ENCODE assay signal across 8 cellular contexts in genomic region chr21:46147429-46147828, GRCh38. TPM values are rescaled to one million over a fixed set of nuclear protein-coding genes. Genes with fewer than 3 reads are reported as not detected.
A peak's percentile ranks its signal among the peaks of the same experiment; 100 is the strongest.
DNase-seq lines count a peak whose midpoint lies in the region; ATAC-seq, FAIRE-seq and TF ChIP-seq lines count a peak whose summit lies in the region.
"Not testable (repeated sequence)": the region's sequence is repeated elsewhere in the genome, so short reads cannot be mapped to it uniquely, and the experiment has no call there.

No MANE protein-coding gene starts in this region.

- not testable (repeated sequence) for H3K4me1 ChIP-seq in GM23248 (ENCODE audit: insufficient read depth); left lung
- H3K4me1 ChIP-seq in H1 (replicated peaks in 1 of 4; ENCODE audit: control insufficient read depth in 3 of 4, insufficient read depth in 4 of 4, low read length in 3 of 4) = peaks cover 0 to 10% (median 4%) of the 10 kb centered on the region in 4 experiments; a peak in 5 of 7 replicates

- in situ Hi-C loops in GM23248 (cut with MboI) = not testable (repeated sequence)

- not testable (repeated sequence) for H3K27me3 ChIP-seq in GM23248 (replicated peaks; ENCODE audit: insufficient read depth); H1 (replicated peaks in 1 of 4; ENCODE audit: control insufficient read depth in 3 of 4, extremely low read depth in 1 of 4, insufficient read depth in 3 of 4, low read length in 3 of 4); left lung

- not testable (repeated sequence) for H3K23ac ChIP-seq in H1 (ENCODE audit: insufficient read length)

- not testable (repeated sequence) for H3K9me2 ChIP-seq in GM23248 (ENCODE audit: insufficient read depth)

- H4K5ac ChIP-seq in H1 (ENCODE audit: insufficient read length, low read depth, low read length) = not testable (repeated sequence)

- not testable (repeated sequence) for H2AK5ac ChIP-seq in H1 (ENCODE audit: low read depth, low read length)

- TF ChIP-seq POLR2A in H1 (IDR thresholded peaks at IDR 0.05; ENCODE audit: control extremely low read depth in 1 of 2, low read depth in 2 of 2, low read length in 2 of 2) = not testable (repeated sequence)

- H2BK20ac ChIP-seq in H1 (ENCODE audit: low read length) = not testable (repeated sequence)

- intact Hi-C loops in left lung (cut with DNase I) = not testable (repeated sequence)

- not testable (repeated sequence) for H3K79me2 ChIP-seq in GM23248 (ENCODE audit: insufficient read depth); H1 (ENCODE audit: control insufficient read depth in 1 of 2, insufficient read depth in 2 of 2, low read length in 2 of 2)

- H3K4me2 ChIP-seq in GM23248 (ENCODE audit: unreplicated experiment); H1 (ENCODE audit: insufficient read depth in 1 of 2, low read depth in 2 of 2, low read length in 2 of 2): not testable (repeated sequence)

- peak in 2 of 3 experiments; percentile 69 to 83; a peak in 3 of 4 replicates for TF ChIP-seq CTCF in H1 (IDR thresholded peaks at IDR 0.05; ENCODE audit: control extremely low read depth in 1 of 3, insufficient read depth in 1 of 3, low read depth in 1 of 3, low read length in 3 of 3)
- TF ChIP-seq CTCF in left lung (IDR thresholded peaks at IDR 0.05) = not testable (repeated sequence)

- not testable (repeated sequence) for H2BK120ac ChIP-seq in H1 (replicated peaks; ENCODE audit: low read depth, low read length)

- not testable (repeated sequence) for H3K27ac ChIP-seq in GM23248; H1 (ENCODE audit: low read depth, low read length); left lung

- not testable (repeated sequence) for H2BK15ac ChIP-seq in H1 (ENCODE audit: low read length)

- not testable (repeated sequence) for H4K20me1 ChIP-seq in GM23248 (ENCODE audit: insufficient read depth); H1 (replicated peaks in 1 of 2; ENCODE audit: control insufficient read depth in 1 of 2, insufficient read depth in 2 of 2, low read length in 2 of 2)

- H3F3A ChIP-seq in GM23248 (ENCODE audit: insufficient read depth) = not testable (repeated sequence)

- not testable (repeated sequence) for H3K79me1 ChIP-seq in H1 (ENCODE audit: low read depth, low read length)

- H3K9ac ChIP-seq in GM23248; H1 (replicated peaks in 1 of 4; ENCODE audit: extremely low read depth in 1 of 4, low read depth in 3 of 4, low read length in 3 of 4): not testable (repeated sequence)

- not testable (repeated sequence) for H2BK5ac ChIP-seq in H1 (ENCODE audit: low read depth, low read length)

- H3K14ac ChIP-seq in H1 (ENCODE audit: insufficient read length) = not testable (repeated sequence)

- not testable (repeated sequence) for H4K8ac ChIP-seq in H1 (ENCODE audit: extremely low read depth, insufficient read depth, low read length)

- not testable (repeated sequence) for H4K91ac ChIP-seq in H1 (replicated peaks; ENCODE audit: insufficient read length, low read length)

- WGBS in GM23248 (ENCODE audit: low coverage in 1 of 2, low lambda C conversion rate in 2 of 2, missing lambda C conversion rate in 2 of 2), 2 experiments = 84 to 88% methylated on average over 11 to 12 of the region's 12 CpGs
- WGBS in H1 (ENCODE audit: extremely low coverage in 1 of 2, insufficient coverage in 1 of 2, insufficient read length in 1 of 2, insufficient replicate concordance in 2 of 2, low coverage in 1 of 2, low lambda C conversion rate in 2 of 2, missing lambda C conversion rate in 1 of 2), 2 experiments = 80% methylated on average over 12 of the region's 12 CpGs; no CpG with 5 or more reads in 1 of the 2 experiments

- not testable (repeated sequence) for H3K36me3 ChIP-seq in GM23248 (ENCODE audit: low read depth); H1 (ENCODE audit: control insufficient read depth in 2 of 4, insufficient read depth in 4 of 4, low read length in 3 of 4); left lung

- peak; percentile 31 for ATAC-seq in left lung

- TF ChIP-seq EP300 in H1 (IDR thresholded peaks at IDR 0.05; ENCODE audit: borderline replicate concordance in 1 of 2, low read depth in 2 of 2, low read length in 2 of 2) = not testable (repeated sequence)

- not testable (repeated sequence) for H3K9me3 ChIP-seq in GM23248 (ENCODE audit: low read depth); H1 (ENCODE audit: insufficient read depth in 2 of 2, low read depth in 1 of 2, low read length in 1 of 2); left lung

- CTCF ChIA-PET in H1 (lab: Charles Lee; ENCODE audit: partially characterized antibody) = interaction anchor here (0.6 to 1.6 kb wide), 11 partner anchors 10 to 207 kb away, joined by 3 to 6 read pairs (median 4); no protein-coding TSS in a partner anchor

- not testable (repeated sequence) for H3K4me3 ChIP-seq in GM23248; H1 (ENCODE audit: extremely low read depth in 1 of 4, insufficient read depth in 2 of 4, low read depth in 3 of 4, low read length in 4 of 4); left lung

- TF ChIP-seq RAD21 in H1 (IDR thresholded peaks at IDR 0.05 in 1 of 2, conservative IDR thresholded peaks at IDR 0.05 in 1 of 2; ENCODE audit: low read depth in 2 of 2, low read length in 2 of 2) = peak; percentile 75 to 81

- peak; percentile 20 to 36 for DNase-seq in AML-193 (lab: John Stamatoyannopoulos, UW)
- DNase-seq in GM23248 = peak; percentile 47
- DNase-seq in NCI-H1694 treated with DMSO at 0.1 percent for 48 hours (lab: John Stamatoyannopoulos, UW) = peak; percentile 41
- DNase-seq in SK-N-DZ (ENCODE audit: low spot score) = peak; percentile 63
- peak; percentile 14 for DNase-seq in activated T-cell treated with anti-CD3 and anti-CD28 coated beads for 24 hours (ENCODE audit: low read depth)
- DNase-seq in H1 (ENCODE audit: low read depth in 1 of 2, low spot score in 2 of 2) = peak; percentile 58 to 83
- DNase-seq in left lung = peak in 1 of 2 donors; percentile 61
- peak; percentile 49 for DNase-seq in stimulated activated CD4-positive, alpha-beta T cell treated with anti-CD3 and anti-CD28 coated beads, Interleukin-4, amount 100 ng/mL, for 1 hour

- not testable (repeated sequence) for H3K18ac ChIP-seq in H1 (ENCODE audit: extremely low read depth, low read length)

- not testable (repeated sequence) for H2AFZ ChIP-seq in GM23248; H1 (ENCODE audit: low read length)

- H3K23me2 ChIP-seq in H1 (ENCODE audit: low read depth, low read length) = not testable (repeated sequence)

- peak; percentile 87 for FAIRE-seq in H1 (lab: Jason Lieb, UNC)

- H3K4ac ChIP-seq in H1 (replicated peaks; ENCODE audit: insufficient read length, low read depth, low read length) = not testable (repeated sequence)

- H3K56ac ChIP-seq in H1 (replicated peaks; ENCODE audit: insufficient read length, low read depth, low read length) = not testable (repeated sequence)

- H2BK12ac ChIP-seq in H1 (ENCODE audit: low read depth, low read length) = not testable (repeated sequence)

- POLR2A ChIA-PET in H1 (lab: Charles Lee; ENCODE audit: partially characterized antibody) = not testable (repeated sequence)

RNA-seq across cellular contexts. Expression of gene FTCD, which starts 8.0 kb away (rescaled TPM):
- not detected in 2 replicates for total RNA-seq in GM23248 (2014; rRNA removed; shearing (Covaris generic))
- polyA plus RNA-seq in GM23248 (2016; fragmentation: Nextera tagmentation; extraction: Ambion mirVana) (not detected in 2 replicates), H1 (2011; rRNA removed) (4.9 and 7.3 TPM in 2 replicates)
- 0.22 TPM in 1 of 2 replicates, not detected in the other for polyA plus RNA-seq in SK-N-DZ (2014; cell fraction: cytosol; rRNA removed)
- polyA plus RNA-seq in SK-N-DZ (2014; cell fraction: nucleus; rRNA removed) = 1.2 TPM in 2 replicates
- total RNA-seq in H1 (2021; fragmentation: NEBNext Ultra II Directional; extraction: Animal tissue kit (Norgen Biotek cat#: 25700)) = 3.3 and 6.0 TPM in 2 replicates
- polyA plus RNA-seq in H1 (2011; cell fraction: cytosol; rRNA removed) = 5.2 TPM
- polyA plus RNA-seq in H1 (2011; cell fraction: nucleus; rRNA removed) = 21.4 TPM
- 5.9 to 9.8 TPM (median 7.8 TPM) in 4 replicates for polyA plus RNA-seq in H1 (2012, experiment 1 of 2)
- polyA plus RNA-seq in H1 (2012, experiment 2 of 2) = 2.3 TPM
- polyA plus RNA-seq in H1 (2013, experiment 1 of 2) = 3.9 TPM
- polyA plus RNA-seq in H1 (2013, experiment 2 of 2) = 4.0 TPM
- polyA minus RNA-seq in H1 (2011; rRNA and poly(A)+ RNA removed) = 3.0 and 4.7 TPM in 2 replicates
- polyA minus RNA-seq in H1 (2011; cell fraction: cytosol; rRNA and poly(A)+ RNA removed) = 6.4 TPM
- polyA minus RNA-seq in H1 (2011; cell fraction: nucleus; rRNA and poly(A)+ RNA removed) = 6.1 TPM
- under 1 TPM; 0.29 to 0.38 TPM for total RNA-seq in left lung

RNA-seq across cellular contexts. Expression of gene SPATC1L, which starts 36.8 kb away (rescaled TPM):
- total RNA-seq in GM23248 (2014; rRNA removed; shearing (Covaris generic)) = 5.2 and 5.3 TPM in 2 replicates
- polyA plus RNA-seq in GM23248 (2016; fragmentation: Nextera tagmentation; extraction: Ambion mirVana) (15.2 and 15.7 TPM in 2 replicates), H1 (2011; rRNA removed) (24.9 and 44.8 TPM in 2 replicates)
- polyA plus RNA-seq in SK-N-DZ (2014; cell fraction: cytosol; rRNA removed) = 14.4 and 19.7 TPM in 2 replicates
- polyA plus RNA-seq in SK-N-DZ (2014; cell fraction: nucleus; rRNA removed) = 10.0 and 21.0 TPM in 2 replicates
- total RNA-seq in H1 (2021; fragmentation: NEBNext Ultra II Directional; extraction: Animal tissue kit (Norgen Biotek cat#: 25700)) = 49.4 and 50.0 TPM in 2 replicates
- polyA plus RNA-seq in H1 (2011; cell fraction: cytosol; rRNA removed) = 16.4 TPM
- 43.3 TPM for polyA plus RNA-seq in H1 (2011; cell fraction: nucleus; rRNA removed)
- 38.0 to 56.9 TPM (median 53.3 TPM) in 4 replicates for polyA plus RNA-seq in H1 (2012, experiment 1 of 2)
- 50.4 TPM for polyA plus RNA-seq in H1 (2012, experiment 2 of 2)
- polyA plus RNA-seq in H1 (2013, experiment 1 of 2) = 48.1 TPM
- 48.0 TPM for polyA plus RNA-seq in H1 (2013, experiment 2 of 2)
- 6.2 and 7.1 TPM in 2 replicates for polyA minus RNA-seq in H1 (2011; rRNA and poly(A)+ RNA removed)
- 30.3 TPM for polyA minus RNA-seq in H1 (2011; cell fraction: cytosol; rRNA and poly(A)+ RNA removed)
- polyA minus RNA-seq in H1 (2011; cell fraction: nucleus; rRNA and poly(A)+ RNA removed) = 21.2 TPM
- total RNA-seq in left lung = 10 to 100 TPM in 1 of 2 donors, 1 to 10 TPM in 1; 5.0 to 10.3 TPM

RNA-seq across cellular contexts. Expression of gene COL6A2, which starts 49.5 kb away (rescaled TPM):
- 1,939 and 2,103 TPM in 2 replicates for total RNA-seq in GM23248 (2014; rRNA removed; shearing (Covaris generic))
- polyA plus RNA-seq in GM23248 (2016; fragmentation: Nextera tagmentation; extraction: Ambion mirVana) (650 and 676 TPM in 2 replicates), H1 (2011; rRNA removed) (60.1 and 79.2 TPM in 2 replicates)
- polyA plus RNA-seq in SK-N-DZ (2014; cell fraction: cytosol; rRNA removed) = 11.0 and 15.4 TPM in 2 replicates
- 88.2 and 111 TPM in 2 replicates for polyA plus RNA-seq in SK-N-DZ (2014; cell fraction: nucleus; rRNA removed)
- total RNA-seq in H1 (2021; fragmentation: NEBNext Ultra II Directional; extraction: Animal tissue kit (Norgen Biotek cat#: 25700)) = 60.6 and 62.7 TPM in 2 replicates
- polyA plus RNA-seq in H1 (2011; cell fraction: cytosol; rRNA removed) = 60.4 TPM
- polyA plus RNA-seq in H1 (2011; cell fraction: nucleus; rRNA removed) = 219 TPM
- polyA plus RNA-seq in H1 (2012, experiment 1 of 2) = 38.8 to 78.4 TPM (median 69.6 TPM) in 4 replicates
- polyA plus RNA-seq in H1 (2012, experiment 2 of 2) = 41.6 TPM
- polyA plus RNA-seq in H1 (2013, experiment 1 of 2) = 99.7 TPM
- polyA plus RNA-seq in H1 (2013, experiment 2 of 2) = 84.9 TPM
- polyA minus RNA-seq in H1 (2011; rRNA and poly(A)+ RNA removed) = 14.9 and 16.7 TPM in 2 replicates
- polyA minus RNA-seq in H1 (2011; cell fraction: cytosol; rRNA and poly(A)+ RNA removed) = 30.5 TPM
- 40.6 TPM for polyA minus RNA-seq in H1 (2011; cell fraction: nucleus; rRNA and poly(A)+ RNA removed)
- total RNA-seq in left lung = 100 to 1,000 TPM; 405 to 474 TPM
